Comparison of ENCODE assay signal across 11 cellular contexts in genomic region chr16:12096162-12096781, GRCh38.
A peak's percentile ranks its signal among the peaks of the same experiment; 100 is the strongest.
DNase-seq lines count a peak whose midpoint lies in the region; ATAC-seq and TF ChIP-seq lines count a peak whose summit lies in the region.
"Had no signal": no experiment of that assay in that cellular context is flagged by ENCODE, and none has a peak within 500 bp of the region (broad histone marks: within the 10 kb centered on the region; RNA-seq: fewer than 3 reads in every experiment).

No MANE protein-coding gene starts in this region.

- peak; percentile 50 for DNase-seq in GM03348 (ENCODE audit: low spot score)
- DNase-seq in RKO (ENCODE audit: low spot score), result peak; percentile 10
- DNase-seq in sciatic nerve (ENCODE audit: low spot score), result peak; percentile 46
- no peak for DNase-seq in NCI-H82 (lab: John Stamatoyannopoulos, UW)
- DNase-seq in activated CD4-positive, CD25-positive, alpha-beta regulatory T cell treated with anti-CD3 and anti-CD28 coated beads, Interleukin-2, amount 50 U/mL, for 72 hours, result no peak
- no peak for DNase-seq in tibial artery
- DNase-seq: KG1; stimulated activated naive CD4-positive, alpha-beta T cell had no signal

- H3K27me3 ChIP-seq in gastroesophageal sphincter (no peaks in the 10 kb centered on the region), tibial artery (no peaks in the 10 kb centered on the region)
- H3K27me3 ChIP-seq: brain microvascular endothelial cell had no signal

- peak; percentile 41 for ATAC-seq in gastroesophageal sphincter
- no peak for ATAC-seq in sciatic nerve
- ATAC-seq in GM18505 (IDR thresholded peaks at IDR 0.05; ENCODE audit: unreplicated experiment), result no peak

- TF ChIP-seq CTCF in gastroesophageal sphincter (IDR thresholded peaks at IDR 0.05) (no peak), tibial artery (IDR thresholded peaks at IDR 0.05) (no peak)

- H3K4me3 ChIP-seq in gastroesophageal sphincter, result no peak overlapping the region
- no peak overlapping the region for H3K4me3 ChIP-seq in tibial artery

- intact Hi-C loops in sciatic nerve (cut with DNase I) (no loop called here), tibial artery (cut with DNase I; ENCODE audit: low total_unique reads) (loop anchor here (10.0 kb wide), 1 partner anchor 729 kb away; no protein-coding TSS in a partner anchor)

- TF ChIP-seq POLR2A in gastroesophageal sphincter (IDR thresholded peaks at IDR 0.05), result no peak
- no peak for TF ChIP-seq POLR2A in GM18505 (IDR thresholded peaks at IDR 0.05; ENCODE audit: borderline replicate concordance, extremely low read depth, insufficient read depth, insufficient read length)

- H3K4me1 ChIP-seq in gastroesophageal sphincter, result peaks cover 0 to 48% (median 17%) of the 10 kb centered on the region in 3 donors
- H3K4me1 ChIP-seq in tibial artery, result peaks cover 0 to 20% (median 10%) of the 10 kb centered on the region in 4 donors

- H3K36me3 ChIP-seq in gastroesophageal sphincter (no peaks in the 10 kb centered on the region), tibial artery (no peaks in the 10 kb centered on the region)
- H3K36me3 ChIP-seq: brain microvascular endothelial cell had no signal

- no peak for TF ChIP-seq EP300 in gastroesophageal sphincter (IDR thresholded peaks at IDR 0.05)

- WGBS in gastroesophageal sphincter (ENCODE audit: low coverage in 1 of 2), 2 donors, result 79 to 90% methylated on average over 4 of the region's 8 CpGs

- H3K27ac ChIP-seq in gastroesophageal sphincter (peak overlapping the region in 3 of 4 donors; percentile 15 to 42 (median 34)), tibial artery (no peak overlapping the region)
- H3K27ac ChIP-seq: brain microvascular endothelial cell had no signal

- H3K9me3 ChIP-seq in gastroesophageal sphincter, result no peaks in the 10 kb centered on the region
- no peaks in the 10 kb centered on the region for H3K9me3 ChIP-seq in tibial artery

Comparison
In these comparisons a context has a peak if more than half of its experiments do, and no peak if none do; other contexts are left out.
1. DNase-seq: peak in GM03348 (single experiment), RKO (single experiment) and sciatic nerve (single experiment); none in NCI-H82 (single experiment), activated CD4-positive, CD25-positive, alpha-beta regulatory T cell treated with anti-CD3 and anti-CD28 coated beads, Interleukin-2, amount 50 U/mL, for 72 hours (single experiment) and tibial artery (0 of 2).
2. H3K27ac ChIP-seq: peak in gastroesophageal sphincter (3 of 4); none in tibial artery (0 of 2).